9 cellular contexts compared by ENCODE assay signal in the genomic region with DNA sequence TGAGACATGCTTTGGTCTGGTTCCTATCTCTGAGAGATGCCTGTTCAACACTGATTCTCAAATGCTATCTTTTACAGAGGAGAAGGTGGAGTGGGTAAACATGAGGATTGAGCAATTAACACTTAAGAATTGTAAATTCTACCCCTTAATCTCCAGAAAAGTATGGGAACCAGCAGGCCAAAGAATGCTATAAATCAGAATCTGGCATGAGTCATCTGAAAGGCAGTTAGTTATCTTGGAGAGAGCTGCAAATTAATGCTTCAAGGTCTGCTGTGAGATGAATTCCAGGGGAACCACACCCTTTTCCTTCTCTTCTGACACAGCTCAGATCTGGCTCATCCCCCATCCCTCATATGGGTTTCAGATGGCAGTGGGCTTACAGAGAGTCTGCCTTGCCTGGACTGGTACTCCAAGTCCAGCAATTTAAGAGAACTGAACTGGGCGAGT. TPM values are rescaled to one million over a fixed set of nuclear protein-coding genes. Genes with fewer than 3 reads are reported as not detected.
A peak's percentile ranks its signal among the peaks of the same experiment; 100 is the strongest.
DNase-seq lines count a peak whose midpoint lies in the region; ATAC-seq and TF ChIP-seq lines count a peak whose summit lies in the region.
"Had no signal": no experiment of that assay in that cellular context is flagged by ENCODE, and none has a peak within 500 bp of the region (broad histone marks: within the 10 kb centered on the region; RNA-seq: fewer than 3 reads in every experiment).

No MANE protein-coding gene starts in this region.

- H3K4me3 Mint-ChIP-seq in stimulated activated memory B cell treated with anti-CD40 and anti-IgM and Interleukin-4, amounts not matched to agents 10 μg/mL and 1 μg/mL and 100 μg/mL, for 72 hours, result no peak overlapping the region

- H3K36me3 Mint-ChIP-seq in stimulated activated memory B cell treated with anti-CD40 and anti-IgM and Interleukin-4, amounts not matched to agents 10 μg/mL and 1 μg/mL and 100 μg/mL, for 72 hours, result peaks cover 8% of the 10 kb centered on the region
- H3K36me3 Mint-ChIP-seq: brain had no signal

- H3K27ac Mint-ChIP-seq in stimulated activated memory B cell treated with anti-CD40 and anti-IgM and Interleukin-4, amounts not matched to agents 10 μg/mL and 1 μg/mL and 100 μg/mL, for 72 hours, result no peak overlapping the region

- ATAC-seq in omental fat pad (ENCODE audit: low FRiP score) (peak; percentile 56), HG03342 (IDR thresholded peaks at IDR 0.05; ENCODE audit: unreplicated experiment) (no peak)
- no peak for ATAC-seq in stimulated activated memory B cell treated with anti-CD40 and anti-IgM and Interleukin-4, amounts not matched to agents 10 μg/mL and 1 μg/mL and 100 μg/mL, for 72 hours
- no peak for ATAC-seq in activated CD4-positive, CD25-positive, alpha-beta regulatory T cell treated with anti-CD3 and anti-CD28 coated beads, Interleukin-2, amount 50 U/mL, for 24 hours

- H3K9me3 ChIP-seq in duodenal mucosa (ENCODE audit: control insufficient read depth in 1 of 2, low read length in 2 of 2), result no peaks in the 10 kb centered on the region

- H3K9me3 Mint-ChIP-seq in stimulated activated memory B cell treated with anti-CD40 and anti-IgM and Interleukin-4, amounts not matched to agents 10 μg/mL and 1 μg/mL and 100 μg/mL, for 72 hours, result no peaks in the 10 kb centered on the region
- H3K9me3 Mint-ChIP-seq: brain had no signal

- peaks cover 66 to 67% of the 10 kb centered on the region in 2 donors for H3K4me1 ChIP-seq in duodenal mucosa (ENCODE audit: control insufficient read depth in 1 of 2, insufficient read depth in 2 of 2, low read length in 2 of 2)

- in situ Hi-C loops in Caki2 (cut with HindIII; ENCODE audit: low pct_unique_long_range_greater_than_20kb, low sequenced_read_pairs), result no loop called here

- no peak overlapping the region for H3K27ac ChIP-seq in duodenal mucosa (ENCODE audit: low read depth, low read length)

- H3K27me3 ChIP-seq in duodenal mucosa (ENCODE audit: control insufficient read depth in 1 of 2, insufficient read depth in 2 of 2, low read length in 2 of 2), result no peaks in the 10 kb centered on the region

- H3K4me1 Mint-ChIP-seq in stimulated activated memory B cell treated with anti-CD40 and anti-IgM and Interleukin-4, amounts not matched to agents 10 μg/mL and 1 μg/mL and 100 μg/mL, for 72 hours, result peaks cover 29% of the 10 kb centered on the region

- TF ChIP-seq CTCF in omental fat pad (IDR thresholded peaks at IDR 0.05), result no peak

- DNase-seq in Caki2 (ENCODE audit: low read depth) (peak; percentile 95), NCI-H226 (peak; percentile 99), omental fat pad (ENCODE audit: low spot score) (no peak), NCI-H2196 treated with DMSO at 0.1 percent for 48 hours (lab: John Stamatoyannopoulos, UW; ENCODE audit: unreplicated experiment) (no peak)

- H3K4me3 ChIP-seq in duodenal mucosa (ENCODE audit: low read depth in 1 of 2, low read length in 2 of 2), result peak overlapping the region; percentile 22 to 98

- H3K9ac ChIP-seq in duodenal mucosa (ENCODE audit: low read depth in 1 of 2, low read length in 2 of 2), result no peak overlapping the region

- no peaks in the 10 kb centered on the region for H3K27me3 Mint-ChIP-seq in stimulated activated memory B cell treated with anti-CD40 and anti-IgM and Interleukin-4, amounts not matched to agents 10 μg/mL and 1 μg/mL and 100 μg/mL, for 72 hours

- H3K36me3 ChIP-seq in duodenal mucosa (ENCODE audit: control insufficient read depth in 1 of 2, insufficient read depth in 2 of 2, low read length in 2 of 2), result peaks cover 21 to 31% of the 10 kb centered on the region in 2 donors

RNA-seq across cellular contexts. Expression of a gene that starts 5.2 kb away (rescaled TPM):
- total RNA-seq in Caki2 (2014; rRNA removed; shearing (Covaris generic); ENCODE audit: low replicate concordance), result 456 and 483 TPM in 2 replicates
- 100 to 1,000 TPM; 127 to 351 (median 161) TPM for total RNA-seq in omental fat pad

RNA-seq across cellular contexts. Expression of a gene that starts 48.4 kb away (rescaled TPM):
- total RNA-seq in Caki2 (2014; rRNA removed; shearing (Covaris generic); ENCODE audit: low replicate concordance), result 309 and 455 TPM in 2 replicates
- 100 to 1,000 TPM; 211 to 389 (median 295) TPM for total RNA-seq in omental fat pad

Comparison
In these comparisons a context has a peak if more than half of its experiments do, and no peak if none do; other contexts are left out.
1. DNase-seq: peak in Caki2 (single experiment) and NCI-H226 (single experiment); none in omental fat pad (single experiment) and NCI-H2196 treated with DMSO at 0.1 percent for 48 hours (single experiment).